Comparison of ENCODE assay signal across 8 cellular contexts in genomic region chr12:50247665-50248064, GRCh38. TPM values are rescaled to one million over a fixed set of nuclear protein-coding genes. Genes with fewer than 3 reads are reported as not detected.
A peak's percentile ranks its signal among the peaks of the same experiment; 100 is the strongest.
DNase-seq lines count a peak whose midpoint lies in the region; ATAC-seq and TF ChIP-seq lines count a peak whose summit lies in the region.
"Not testable (repeated sequence)": the region's sequence is repeated elsewhere in the genome, so short reads cannot be mapped to it uniquely, and the experiment has no call there.

No MANE protein-coding gene starts in this region.

- peaks cover 62% of the 10 kb centered on the region for H3K4me1 Mint-ChIP-seq in activated T-helper 2 cell treated with anti-CD3 and anti-CD28 coated beads, Interferon-gamma antibody, Interleukin-2, Interleukin-4, amounts not matched to agents 10 μg/mL and 5 μg/mL and 100 μg/mL, durations not matched to agents 14 hours and 24 hours and 36 hours (ENCODE audit: low read depth)
- peaks cover 48% of the 10 kb centered on the region for H3K4me1 Mint-ChIP-seq in stimulated activated effector memory CD8-positive, alpha-beta T cell treated with anti-CD3 and anti-CD28 coated beads, Interleukin-12 subunit alpha, Interleukin-12 subunit beta, amount 100 ng/mL, for 72 hours

- TF ChIP-seq POLR2A in vagina (IDR thresholded peaks at IDR 0.05), result not testable (repeated sequence)

- peaks cover 21% of the 10 kb centered on the region for H3K79me2 ChIP-seq in GM23248 (ENCODE audit: insufficient read depth)

- DNase-seq in GM23248 (peak; percentile 23), left ventricle myocardium superior (peak; percentile 33)
- DNase-seq in SJSA1 (ENCODE audit: low read depth in 1 of 2, low spot score in 2 of 2); activated T-helper 2 cell treated with anti-CD3 and anti-CD28 coated beads, Interferon-gamma antibody, Interleukin-2, Interleukin-4, amounts not matched to agents 10 μg/mL and 5 μg/mL and 100 μg/mL, durations not matched to agents 14 hours and 24 hours and 36 hours (ENCODE audit: low spot score); coronary artery (ENCODE audit: low spot score); stimulated activated effector memory CD8-positive, alpha-beta T cell treated with anti-CD3 and anti-CD28 coated beads, Interleukin-12 subunit alpha, Interleukin-12 subunit beta, amount 100 ng/mL, for 72 hours (ENCODE audit: low spot score in 2 of 2); vagina (ENCODE audit: extremely low spot score in 2 of 2): not testable (repeated sequence)

- peak overlapping the region; percentile 89 for H3K4me3 Mint-ChIP-seq in activated T-helper 2 cell treated with anti-CD3 and anti-CD28 coated beads, Interferon-gamma antibody, Interleukin-2, Interleukin-4, amounts not matched to agents 10 μg/mL and 5 μg/mL and 100 μg/mL, durations not matched to agents 14 hours and 24 hours and 36 hours (ENCODE audit: low read depth)
- peak overlapping the region; percentile 68 for H3K4me3 Mint-ChIP-seq in stimulated activated effector memory CD8-positive, alpha-beta T cell treated with anti-CD3 and anti-CD28 coated beads, Interleukin-12 subunit alpha, Interleukin-12 subunit beta, amount 100 ng/mL, for 72 hours

- not testable (repeated sequence) for H2AFZ ChIP-seq in GM23248

- H3K27me3 ChIP-seq in GM23248 (replicated peaks; ENCODE audit: insufficient read depth); SJSA1 (replicated peaks); muscle layer of duodenum (ENCODE audit: low read depth, low read length); vagina: not testable (repeated sequence)

- H3K9ac ChIP-seq in GM23248, result peak overlapping the region; percentile 55

- H3K27ac Mint-ChIP-seq in activated T-helper 2 cell treated with anti-CD3 and anti-CD28 coated beads, Interferon-gamma antibody, Interleukin-2, Interleukin-4, amounts not matched to agents 10 μg/mL and 5 μg/mL and 100 μg/mL, durations not matched to agents 14 hours and 24 hours and 36 hours, result peak overlapping the region; percentile 71
- H3K27ac Mint-ChIP-seq in stimulated activated effector memory CD8-positive, alpha-beta T cell treated with anti-CD3 and anti-CD28 coated beads, Interleukin-12 subunit alpha, Interleukin-12 subunit beta, amount 100 ng/mL, for 72 hours, result peak overlapping the region; percentile 43

- H3K36me3 Mint-ChIP-seq in activated T-helper 2 cell treated with anti-CD3 and anti-CD28 coated beads, Interferon-gamma antibody, Interleukin-2, Interleukin-4, amounts not matched to agents 10 μg/mL and 5 μg/mL and 100 μg/mL, durations not matched to agents 14 hours and 24 hours and 36 hours (ENCODE audit: low read depth), result peaks cover 70% of the 10 kb centered on the region
- H3K36me3 Mint-ChIP-seq in stimulated activated effector memory CD8-positive, alpha-beta T cell treated with anti-CD3 and anti-CD28 coated beads, Interleukin-12 subunit alpha, Interleukin-12 subunit beta, amount 100 ng/mL, for 72 hours, result peaks cover 24% of the 10 kb centered on the region

- intact Hi-C loops in activated T-helper 2 cell treated with anti-CD3 and anti-CD28 coated beads, Interferon-gamma antibody, Interleukin-2, Interleukin-4, amounts not matched to agents 10 μg/mL and 5 μg/mL and 100 μg/mL, durations not matched to agents 14 hours and 24 hours and 36 hours (cut with micrococcal nuclease), result loop anchor here (1.0 to 10.0 kb wide), 3 partner anchors 25 to 287 kb away; no protein-coding TSS in a partner anchor
- intact Hi-C loops in left ventricle myocardium superior (cut with micrococcal nuclease); vagina (cut with DNase I): not testable (repeated sequence)

- not testable (repeated sequence) for H3K9me2 ChIP-seq in GM23248 (ENCODE audit: insufficient read depth)

- H3K9me3 Mint-ChIP-seq in activated T-helper 2 cell treated with anti-CD3 and anti-CD28 coated beads, Interferon-gamma antibody, Interleukin-2, Interleukin-4, amounts not matched to agents 10 μg/mL and 5 μg/mL and 100 μg/mL, durations not matched to agents 14 hours and 24 hours and 36 hours; stimulated activated effector memory CD8-positive, alpha-beta T cell treated with anti-CD3 and anti-CD28 coated beads, Interleukin-12 subunit alpha, Interleukin-12 subunit beta, amount 100 ng/mL, for 72 hours: not testable (repeated sequence)

- not testable (repeated sequence) for ATAC-seq in left ventricle myocardium superior; stimulated activated effector memory CD8-positive, alpha-beta T cell treated with anti-CD3 and anti-CD28 coated beads, Interleukin-12 subunit alpha, Interleukin-12 subunit beta, amount 100 ng/mL, for 72 hours

- not testable (repeated sequence) for H3K36me3 ChIP-seq in GM23248 (ENCODE audit: low read depth); SJSA1; muscle layer of duodenum (ENCODE audit: control insufficient read depth in 1 of 2, insufficient read depth in 2 of 2, low read length in 2 of 2); vagina

- TF ChIP-seq CTCF in coronary artery (IDR thresholded peaks at IDR 0.05); vagina (IDR thresholded peaks at IDR 0.05): not testable (repeated sequence)

- peak overlapping the region; percentile 87 for H3K27ac ChIP-seq in GM23248
- peak overlapping the region; percentile 80 for H3K27ac ChIP-seq in SJSA1
- H3K27ac ChIP-seq in coronary artery, result peak overlapping the region; percentile 65 to 82
- peak overlapping the region; percentile 63 for H3K27ac ChIP-seq in muscle layer of duodenum (ENCODE audit: low read length)
- H3K27ac ChIP-seq in vagina, result peak overlapping the region; percentile 75

- H3K27me3 Mint-ChIP-seq in activated T-helper 2 cell treated with anti-CD3 and anti-CD28 coated beads, Interferon-gamma antibody, Interleukin-2, Interleukin-4, amounts not matched to agents 10 μg/mL and 5 μg/mL and 100 μg/mL, durations not matched to agents 14 hours and 24 hours and 36 hours (ENCODE audit: low read depth), result not testable (repeated sequence)

- in situ Hi-C loops in GM23248 (cut with MboI), result not testable (repeated sequence)

- peaks cover 28% of the 10 kb centered on the region for H3F3A ChIP-seq in GM23248 (ENCODE audit: insufficient read depth)

- not testable (repeated sequence) for H4K20me1 ChIP-seq in GM23248 (ENCODE audit: insufficient read depth)

- H3K4me1 ChIP-seq in GM23248 (ENCODE audit: insufficient read depth) (peaks cover 53% of the 10 kb centered on the region), SJSA1 (replicated peaks) (peaks cover 43% of the 10 kb centered on the region), muscle layer of duodenum (ENCODE audit: control insufficient read depth in 1 of 2, insufficient read depth in 2 of 2, low read length in 2 of 2) (peaks cover 4 to 14% of the 10 kb centered on the region in 2 donors), vagina (peaks cover 37% of the 10 kb centered on the region)

- H3K9me3 ChIP-seq in GM23248 (ENCODE audit: low read depth); SJSA1 (replicated peaks); muscle layer of duodenum (ENCODE audit: control insufficient read depth in 1 of 2, low read length in 2 of 2); vagina: not testable (repeated sequence)

- peak overlapping the region; percentile 25 for H3K4me2 ChIP-seq in GM23248 (ENCODE audit: unreplicated experiment)

- H3K4me3 ChIP-seq in GM23248; SJSA1; coronary artery; muscle layer of duodenum (ENCODE audit: low read depth in 1 of 2, low read length in 2 of 2); vagina: not testable (repeated sequence)

- 41 to 43% methylated on average over 9 of the region's 9 CpGs for WGBS in GM23248 (ENCODE audit: low coverage in 1 of 2, low lambda C conversion rate in 2 of 2, missing lambda C conversion rate in 2 of 2), 2 experiments

RNA-seq across cellular contexts. Expression of gene LIMA1, which starts 35.7 kb away (rescaled TPM):
- total RNA-seq in GM23248 (2014; rRNA removed; shearing (Covaris generic)), result 256 and 284 TPM in 2 replicates
- 166 and 180 TPM in 2 replicates for polyA plus RNA-seq in GM23248 (2016; fragmentation: Nextera tagmentation; extraction: Ambion mirVana)
- 156 and 199 TPM in 2 replicates for total RNA-seq in SJSA1 (2014; rRNA removed; shearing (Covaris generic))
- 331 and 333 TPM in 2 replicates for total RNA-seq in activated T-helper 2 cell treated with anti-CD3 and anti-CD28 coated beads, Interferon-gamma antibody, Interleukin-2, Interleukin-4, amounts not matched to agents 10 μg/mL and 5 μg/mL and 100 μg/mL, durations not matched to agents 14 hours and 24 hours and 36 hours
- total RNA-seq in left ventricle myocardium superior (15.0 TPM), vagina (99.2 TPM)
